Comparison of ENCODE assay signal across 10 cellular contexts in the genomic region with DNA sequence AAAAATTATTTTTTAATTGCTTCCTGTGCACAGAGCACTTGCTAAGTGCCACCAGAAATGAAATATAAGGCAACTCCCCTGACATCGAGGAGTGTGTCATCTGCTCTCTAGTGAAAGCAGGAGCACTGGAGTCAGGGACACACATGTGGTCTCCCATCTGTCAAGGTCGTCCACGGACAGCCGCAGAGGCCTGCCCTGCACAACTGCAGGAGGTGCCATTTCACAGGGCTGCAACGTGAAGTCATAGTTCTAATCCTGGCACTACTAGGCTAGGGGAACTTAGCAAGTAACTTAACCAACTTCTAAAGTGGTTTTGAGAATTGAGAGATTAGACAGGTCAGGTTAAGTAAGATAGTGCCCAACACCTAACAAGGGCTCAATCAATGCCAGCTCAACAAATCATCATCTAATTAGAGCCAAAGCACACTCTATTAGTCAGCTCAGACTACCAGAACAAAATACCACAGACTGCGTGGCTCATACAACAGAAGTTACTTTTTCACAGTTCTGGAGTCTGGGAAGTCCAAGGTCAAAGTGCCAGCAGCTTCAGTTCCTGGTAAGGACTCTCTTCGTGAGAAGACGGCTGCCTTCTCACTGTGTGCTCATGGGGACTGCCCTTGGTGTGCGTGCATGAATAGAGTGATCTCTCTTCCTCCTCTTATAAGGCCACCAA. TPM values are rescaled to one million over a fixed set of nuclear protein-coding genes. Genes with fewer than 3 reads are reported as not detected.
DNase-seq lines count a peak whose midpoint lies in the region; ATAC-seq, FAIRE-seq and TF ChIP-seq lines count a peak whose summit lies in the region.
"Had no signal": no experiment of that assay in that cellular context is flagged by ENCODE, and none has a peak within 500 bp of the region (broad histone marks: within the 10 kb centered on the region; RNA-seq: fewer than 3 reads in every experiment).

No MANE protein-coding gene starts in this region.

- H3K27me3 ChIP-seq in gastrocnemius medialis, result no peaks in the 10 kb centered on the region

- TF ChIP-seq CTCF in foreskin fibroblast (IDR thresholded peaks at IDR 0.05; ENCODE audit: low read depth, low read length) (no peak), gastrocnemius medialis (IDR thresholded peaks at IDR 0.05 in 4 of 5, conservative IDR thresholded peaks at IDR 0.05 in 1 of 5) (no peak)

- in situ Hi-C loops in gastrocnemius medialis (cut with MboI; ENCODE audit: low sequenced_read_pairs in 4 of 4), result no loop called here

- peak; percentile 24 for ATAC-seq in GM19452 (IDR thresholded peaks at IDR 0.05; ENCODE audit: unreplicated experiment)
- peak; percentile 77 to 82 for ATAC-seq in gastrocnemius medialis
- ATAC-seq in HG03354 (IDR thresholded peaks at IDR 0.05; ENCODE audit: poor library complexity, severe bottlenecking, unreplicated experiment), result no peak

- H3K9me3 ChIP-seq in gastrocnemius medialis, result no peaks in the 10 kb centered on the region

- intact Hi-C loops in gastrocnemius medialis (cut with DNase I; ENCODE audit: low total_unique reads), result loop anchor here (2.0 to 5.0 kb wide), 2 partner anchors 30 to 39 kb away; partner anchors contain the start of gene FOXN3

- H3K36me3 ChIP-seq in gastrocnemius medialis, result no peaks in the 10 kb centered on the region

- no peak overlapping the region for H3K4me3 ChIP-seq in foreskin fibroblast (ENCODE audit: low read depth in 1 of 2, low read length in 2 of 2)
- H3K4me3 ChIP-seq in gastrocnemius medialis, result peak overlapping the region in 2 of 4 donors; percentile 1 to 3

- peak; percentile 90 to 98 for DNase-seq in NCI-H524 (lab: John Stamatoyannopoulos, UW)
- peak; percentile 53 to 67 for DNase-seq in foreskin fibroblast
- peak; percentile 58 to 86 for DNase-seq in gastrocnemius medialis
- no peak for DNase-seq in T-helper 9 cell
- DNase-seq in urothelium cell line (ENCODE audit: low spot score), result no peak
- DNase-seq in A172 (ENCODE audit: low spot score), result no peak
- DNase-seq: NCI-H2227 treated with DMSO at 0.1 percent for 48 hours had no signal

- no peak for FAIRE-seq in urothelium cell line (lab: Jason Lieb, UNC)
- FAIRE-seq: GM12892 had no signal

- no peak for TF ChIP-seq POLR2A in gastrocnemius medialis (IDR thresholded peaks at IDR 0.05)

- peak overlapping the region; percentile 78 to 84 (median 84) for H3K27ac ChIP-seq in gastrocnemius medialis

- H3K4me1 ChIP-seq in gastrocnemius medialis, result peaks cover 60 to 71% of the 10 kb centered on the region in 2 donors

RNA-seq across cellular contexts. Expression of gene FOXN3, which starts 30.7 kb away (rescaled TPM):
- 100 to 1,000 TPM in 3 of 4 donors, 10 to 100 TPM in 1; 99.6 to 172 (median 103) TPM for total RNA-seq in gastrocnemius medialis
- 2.7 and 3.3 TPM in 2 replicates for total RNA-seq in A172 (2014; rRNA removed; shearing (Covaris generic))

Comparison
In these comparisons a context has a peak if more than half of its experiments do, and no peak if none do; other contexts are left out.
1. DNase-seq: peak in NCI-H524 (2 of 2), foreskin fibroblast (2 of 2) and gastrocnemius medialis (2 of 2); none in T-helper 9 cell (single experiment), urothelium cell line (single experiment) and A172 (single experiment).
2. RNA of gene FOXN3, which starts 30.7 kb away (total RNA-seq): 99.6 to 172 TPM in gastrocnemius medialis; 2.7 to 3.3 TPM in A172; every median in the first group is over 10 times any median in the second.